In genomic region chr1:15919316-15919715, GRCh38 we compare ENCODE assay signal across 8 cellular contexts. TPM values are rescaled to one million over a fixed set of nuclear protein-coding genes. Genes with fewer than 3 reads are reported as not detected.
DNase-seq lines count a peak whose midpoint lies in the region; ATAC-seq and FAIRE-seq lines count a peak whose summit lies in the region.

No MANE protein-coding gene starts in this region.

- peak; percentile 93 for FAIRE-seq in GM18507 (lab: Jason Lieb, UNC)

- no peak overlapping the region for H3K4ac ChIP-seq in mesendoderm (ENCODE audit: low read depth, low read length)

- no peak overlapping the region for H2BK120ac ChIP-seq in mesendoderm (ENCODE audit: low read depth, low read length)

- no peak overlapping the region for H3K4me2 ChIP-seq in mesendoderm (ENCODE audit: low read length)

- H2AK5ac ChIP-seq in mesendoderm (ENCODE audit: low read length): no peak overlapping the region

- H3K9ac ChIP-seq in mesendoderm (ENCODE audit: low read length): no peak overlapping the region

- no peaks in the 10 kb centered on the region for H3K36me3 ChIP-seq in mesendoderm (ENCODE audit: control insufficient read depth, insufficient read depth, low read length)

- no peaks in the 10 kb centered on the region for H3K27me3 ChIP-seq in mesendoderm (ENCODE audit: insufficient read depth, low read length, poor library complexity)

- H3K79me2 ChIP-seq in mesendoderm (ENCODE audit: control insufficient read depth, insufficient read depth, low read length): no peaks in the 10 kb centered on the region

- in situ Hi-C loops in KBM-7 (cut with MboI; ENCODE audit: low pct_unique_long_range_greater_than_20kb, low sequenced_read_pairs): no loop called here

- DNase-seq in GM18507 (ENCODE audit: extremely low spot score, insufficient read length, low read depth) (no peak), mesendoderm (peak; percentile 47), superior temporal gyrus (ENCODE audit: extremely low spot score) (no peak), DMS114 treated with DMSO at 0.1 percent for 48 hours (lab: John Stamatoyannopoulos, UW; ENCODE audit: unreplicated experiment) (no peak), KBM-7 (no peak), COLO668 (lab: John Stamatoyannopoulos, UW; ENCODE audit: unreplicated experiment) (no peak)
- peak in 2 of 3 experiments; percentile 36 to 43 for DNase-seq in activated CD8-positive, alpha-beta memory T cell treated with anti-CD3 and anti-CD28 coated beads for 48 hours (ENCODE audit: low read depth in 2 of 3, low spot score in 2 of 3)

- no peaks in the 10 kb centered on the region for H3K79me1 ChIP-seq in mesendoderm (ENCODE audit: low read length)

- peak; percentile 56 for ATAC-seq in HG03095 (IDR thresholded peaks at IDR 0.05; ENCODE audit: unreplicated experiment)

- H2BK15ac ChIP-seq in mesendoderm (replicated peaks; ENCODE audit: low read depth): no peak overlapping the region

- WGBS in mesendoderm (ENCODE audit: extremely low coverage, insufficient coverage, low lambda C conversion rate): no CpG with 5 or more reads among the region's 7 CpGs

- no peak overlapping the region for H3K4me3 ChIP-seq in mesendoderm (ENCODE audit: low read length)

- H3K18ac ChIP-seq in mesendoderm (ENCODE audit: low read length): no peak overlapping the region

- no peak overlapping the region for H4K8ac ChIP-seq in mesendoderm (ENCODE audit: low read depth, low read length)

- H3K27ac ChIP-seq in mesendoderm (ENCODE audit: low read depth, low read length): no peak overlapping the region

- no peaks in the 10 kb centered on the region for H3K4me1 ChIP-seq in mesendoderm (ENCODE audit: control insufficient read depth, low read depth, low read length)

- no peak overlapping the region for H4K5ac ChIP-seq in mesendoderm (ENCODE audit: low read length)

- no peak overlapping the region for H3K56ac ChIP-seq in mesendoderm (ENCODE audit: low read length)

- no peak overlapping the region for H2BK5ac ChIP-seq in mesendoderm (ENCODE audit: low read length)

- H3K23ac ChIP-seq in mesendoderm (ENCODE audit: low read length): no peak overlapping the region

RNA-seq across cellular contexts. Expression of gene ZBTB17, which starts 56.6 kb away (rescaled TPM):
- 16.0 TPM for polyA plus RNA-seq in mesendoderm (2013, experiment 1 of 2)
- polyA plus RNA-seq in mesendoderm (2013, experiment 2 of 2): 15.4 TPM

Comparison
In these comparisons a context has a peak if more than half of its experiments do, and no peak if none do; other contexts are left out.
1. DNase-seq: peak in activated CD8-positive, alpha-beta memory T cell treated with anti-CD3 and anti-CD28 coated beads for 48 hours (2 of 3) and mesendoderm (single experiment); none in GM18507 (single experiment), superior temporal gyrus (single experiment), DMS114 treated with DMSO at 0.1 percent for 48 hours (single experiment), KBM-7 (single experiment) and COLO668 (single experiment).